ENCODE assay signal across 1 cellular context in genomic region chr7:2635810-2636701, GRCh38.
TF ChIP-seq lines count a peak whose summit lies in the region.

No MANE protein-coding gene starts in this region.

TF ChIP-seq in SK-N-SH treated with all-trans-retinoic acid at 6 μM for 48 hours, 23 proteins besides CTCF, POLR2A, EP300 and RAD21 (continued from another document):
- TF ChIP-seq, protein P1, sequence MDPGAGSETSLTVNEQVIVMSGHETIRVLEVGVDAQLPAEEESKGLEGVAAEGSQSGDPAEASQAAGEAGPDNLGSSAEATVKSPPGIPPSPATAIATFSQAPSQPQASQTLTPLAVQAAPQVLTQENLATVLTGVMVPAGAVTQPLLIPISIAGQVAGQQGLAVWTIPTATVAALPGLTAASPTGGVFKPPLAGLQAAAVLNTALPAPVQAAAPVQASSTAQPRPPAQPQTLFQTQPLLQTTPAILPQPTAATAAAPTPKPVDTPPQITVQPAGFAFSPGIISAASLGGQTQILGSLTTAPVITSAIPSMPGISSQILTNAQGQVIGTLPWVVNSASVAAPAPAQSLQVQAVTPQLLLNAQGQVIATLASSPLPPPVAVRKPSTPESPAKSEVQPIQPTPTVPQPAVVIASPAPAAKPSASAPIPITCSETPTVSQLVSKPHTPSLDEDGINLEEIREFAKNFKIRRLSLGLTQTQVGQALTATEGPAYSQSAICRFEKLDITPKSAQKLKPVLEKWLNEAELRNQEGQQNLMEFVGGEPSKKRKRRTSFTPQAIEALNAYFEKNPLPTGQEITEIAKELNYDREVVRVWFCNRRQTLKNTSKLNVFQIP (CRISPR knock-in tag; IDR thresholded peaks at IDR 0.05; ENCODE audit: borderline replicate concordance, low read depth), result no peak
- no peak for TF ChIP-seq ARNTL (CRISPR knock-in tag; IDR thresholded peaks at IDR 0.05; ENCODE audit: borderline replicate concordance, low read depth)
- TF ChIP-seq ZFP3 (CRISPR knock-in tag; IDR thresholded peaks at IDR 0.05), result no peak
- TF ChIP-seq ZNF8 (CRISPR knock-in tag; IDR thresholded peaks at IDR 0.05), result no peak
- no peak for TF ChIP-seq CSDC2 (CRISPR knock-in tag; IDR thresholded peaks at IDR 0.05)
